ENCODE assay signal across 33 cellular contexts in genomic region chr1:32917521-32917920, GRCh38. TPM values are rescaled to one million over a fixed set of nuclear protein-coding genes. Genes with fewer than 3 reads are reported as not detected.
A peak's percentile ranks its signal among the peaks of the same experiment; 100 is the strongest.
DNase-seq lines count a peak whose midpoint lies in the region; ATAC-seq and TF ChIP-seq lines count a peak whose summit lies in the region.
"Had no signal": no experiment of that assay in that cellular context is flagged by ENCODE, and none has a peak within 500 bp of the region (broad histone marks: within the 10 kb centered on the region; RNA-seq: fewer than 3 reads in every experiment).

No MANE protein-coding gene starts in this region.

- no peaks in the 10 kb centered on the region for H3K9me2 ChIP-seq in Loucy (replicated peaks; ENCODE audit: low read depth, low read length)

- H4K20me1 ChIP-seq in Loucy (ENCODE audit: insufficient read depth, low read length, poor library complexity, severe bottlenecking): no peaks in the 10 kb centered on the region

- ATAC-seq in stimulated activated effector memory CD8-positive, alpha-beta T cell treated with anti-CD3 and anti-CD28 coated beads, Interleukin-12 subunit alpha, Interleukin-12 subunit beta, amount 100 ng/mL, for 72 hours: peak; percentile 70
- ATAC-seq in HG03565 (IDR thresholded peaks at IDR 0.05; ENCODE audit: unreplicated experiment): no peak
- ATAC-seq: pancreas; stimulated activated naive B cell treated with anti-CD40 and anti-IgM and Interleukin-4, amounts not matched to agents 10 μg/mL and 1 μg/mL and 100 μg/mL, for 72 hours had no signal

- no peak overlapping the region for H3K27ac ChIP-seq in ovary
- H3K27ac ChIP-seq: coronary artery, epithelial cell of prostate, hepatocyte, pancreas, SJCRH30, WERI-Rb-1 had no signal

- no peak for TF ChIP-seq EP300 in ovary (IDR thresholded peaks at IDR 0.05)

- no peaks in the 10 kb centered on the region for H3K79me2 ChIP-seq in Loucy (ENCODE audit: insufficient read depth, low read length)
- H3K79me2 ChIP-seq: hepatocyte had no signal

- no peak overlapping the region for H3K9ac ChIP-seq in Loucy (ENCODE audit: low read depth, low read length, poor library complexity, severe bottlenecking)

- no peaks in the 10 kb centered on the region for H3K36me3 Mint-ChIP-seq in activated CD4-positive, alpha-beta T cell treated with anti-CD3 and anti-CD28 coated beads, Interleukin-2, amount 10 ng/mL, durations not matched to agents 24 days and 14 days (ENCODE audit: low read depth)
- no peaks in the 10 kb centered on the region for H3K36me3 Mint-ChIP-seq in activated T-helper 2 cell treated with anti-CD3 and anti-CD28 coated beads, Interferon-gamma antibody, Interleukin-2, Interleukin-4, amounts not matched to agents 10 μg/mL and 5 μg/mL and 100 μg/mL, durations not matched to agents 14 hours and 24 hours and 36 hours (ENCODE audit: low read depth)
- H3K36me3 Mint-ChIP-seq in stimulated activated effector memory CD8-positive, alpha-beta T cell treated with anti-CD3 and anti-CD28 coated beads, Interleukin-12 subunit alpha, Interleukin-12 subunit beta, amount 100 ng/mL, for 72 hours: no peaks in the 10 kb centered on the region
- H3K36me3 Mint-ChIP-seq: CD14-positive monocyte; stimulated activated naive B cell treated with anti-CD40 and anti-IgM and Interleukin-4, amounts not matched to agents 10 μg/mL and 1 μg/mL and 100 μg/mL, for 72 hours had no signal

- peaks cover 29% of the 10 kb centered on the region for H3K27me3 Mint-ChIP-seq in activated CD4-positive, alpha-beta T cell treated with anti-CD3 and anti-CD28 coated beads, Interleukin-2, amount 10 ng/mL, durations not matched to agents 24 days and 14 days
- peaks cover 17% of the 10 kb centered on the region for H3K27me3 Mint-ChIP-seq in activated T-helper 2 cell treated with anti-CD3 and anti-CD28 coated beads, Interferon-gamma antibody, Interleukin-2, Interleukin-4, amounts not matched to agents 10 μg/mL and 5 μg/mL and 100 μg/mL, durations not matched to agents 14 hours and 24 hours and 36 hours (ENCODE audit: low read depth)

- peaks cover 63% of the 10 kb centered on the region for H3K27me3 ChIP-seq in Loucy (ENCODE audit: insufficient read depth, low read length, poor library complexity, severe bottlenecking)
- H3K27me3 ChIP-seq in ovary: no peaks in the 10 kb centered on the region
- H3K27me3 ChIP-seq: hepatocyte, pancreas, SJCRH30 had no signal

- H3K36me3 ChIP-seq in Loucy (ENCODE audit: insufficient read depth, low read length) (no peaks in the 10 kb centered on the region), ovary (no peaks in the 10 kb centered on the region)
- H3K36me3 ChIP-seq: pancreas, SJCRH30, WERI-Rb-1 had no signal

- 71 to 81% (median 76%) methylated on average over 7 of the region's 7 CpGs for WGBS in ovary, 3 donors

- intact Hi-C loops in activated CD4-positive, alpha-beta T cell treated with anti-CD3 and anti-CD28 coated beads, Interleukin-2, amount 10 ng/mL, durations not matched to agents 24 days and 14 days (cut with micrococcal nuclease): no loop called here
- intact Hi-C loops in activated T-helper 2 cell treated with anti-CD3 and anti-CD28 coated beads, Interferon-gamma antibody, Interleukin-2, Interleukin-4, amounts not matched to agents 10 μg/mL and 5 μg/mL and 100 μg/mL, durations not matched to agents 14 hours and 24 hours and 36 hours (cut with micrococcal nuclease): no loop called here
- intact Hi-C loops in ovary (cut with DNase I): no loop called here

- H2AFZ ChIP-seq in Loucy (ENCODE audit: low read length): no peak overlapping the region
- H2AFZ ChIP-seq: hepatocyte had no signal

- no peak overlapping the region for H3K4me3 ChIP-seq in Loucy (ENCODE audit: low read length, poor library complexity, severe bottlenecking)
- no peak overlapping the region for H3K4me3 ChIP-seq in ovary
- H3K4me3 ChIP-seq: coronary artery, hepatocyte, lung, pancreas, SJCRH30 had no signal

- peaks cover 14% of the 10 kb centered on the region for H3K4me1 Mint-ChIP-seq in activated CD4-positive, alpha-beta T cell treated with anti-CD3 and anti-CD28 coated beads, Interleukin-2, amount 10 ng/mL, durations not matched to agents 24 days and 14 days
- H3K4me1 Mint-ChIP-seq in activated T-helper 2 cell treated with anti-CD3 and anti-CD28 coated beads, Interferon-gamma antibody, Interleukin-2, Interleukin-4, amounts not matched to agents 10 μg/mL and 5 μg/mL and 100 μg/mL, durations not matched to agents 14 hours and 24 hours and 36 hours (ENCODE audit: low read depth): peaks cover 14% of the 10 kb centered on the region
- peaks cover 16% of the 10 kb centered on the region for H3K4me1 Mint-ChIP-seq in stimulated activated effector memory CD8-positive, alpha-beta T cell treated with anti-CD3 and anti-CD28 coated beads, Interleukin-12 subunit alpha, Interleukin-12 subunit beta, amount 100 ng/mL, for 72 hours
- H3K4me1 Mint-ChIP-seq: stimulated activated naive B cell treated with anti-CD40 and anti-IgM and Interleukin-4, amounts not matched to agents 10 μg/mL and 1 μg/mL and 100 μg/mL, for 72 hours had no signal

- H3F3A ChIP-seq in Loucy (ENCODE audit: low read depth): no peaks in the 10 kb centered on the region

- H3K4me3 Mint-ChIP-seq in activated CD4-positive, alpha-beta T cell treated with anti-CD3 and anti-CD28 coated beads, Interleukin-2, amount 10 ng/mL, durations not matched to agents 24 days and 14 days: no peak overlapping the region
- no peak overlapping the region for H3K4me3 Mint-ChIP-seq in activated T-helper 2 cell treated with anti-CD3 and anti-CD28 coated beads, Interferon-gamma antibody, Interleukin-2, Interleukin-4, amounts not matched to agents 10 μg/mL and 5 μg/mL and 100 μg/mL, durations not matched to agents 14 hours and 24 hours and 36 hours (ENCODE audit: low read depth)
- no peak overlapping the region for H3K4me3 Mint-ChIP-seq in stimulated activated effector memory CD8-positive, alpha-beta T cell treated with anti-CD3 and anti-CD28 coated beads, Interleukin-12 subunit alpha, Interleukin-12 subunit beta, amount 100 ng/mL, for 72 hours
- H3K4me3 Mint-ChIP-seq: stimulated activated naive B cell treated with anti-CD40 and anti-IgM and Interleukin-4, amounts not matched to agents 10 μg/mL and 1 μg/mL and 100 μg/mL, for 72 hours had no signal

- no peak overlapping the region for H3K4me2 ChIP-seq in Loucy (ENCODE audit: low read depth, low read length, poor library complexity, severe bottlenecking)
- H3K4me2 ChIP-seq: hepatocyte had no signal

- H3K4me1 ChIP-seq in Loucy (ENCODE audit: insufficient read depth, low read length, poor library complexity, severe bottlenecking) (no peaks in the 10 kb centered on the region), ovary (ENCODE audit: insufficient read depth) (no peaks in the 10 kb centered on the region)
- H3K4me1 ChIP-seq: pancreas had no signal

- no peak for TF ChIP-seq POLR2A in ovary (IDR thresholded peaks at IDR 0.05)

- no peak overlapping the region for H3K27ac Mint-ChIP-seq in activated CD4-positive, alpha-beta T cell treated with anti-CD3 and anti-CD28 coated beads, Interleukin-2, amount 10 ng/mL, durations not matched to agents 24 days and 14 days
- H3K27ac Mint-ChIP-seq in activated T-helper 2 cell treated with anti-CD3 and anti-CD28 coated beads, Interferon-gamma antibody, Interleukin-2, Interleukin-4, amounts not matched to agents 10 μg/mL and 5 μg/mL and 100 μg/mL, durations not matched to agents 14 hours and 24 hours and 36 hours: no peak overlapping the region
- H3K27ac Mint-ChIP-seq in stimulated activated effector memory CD8-positive, alpha-beta T cell treated with anti-CD3 and anti-CD28 coated beads, Interleukin-12 subunit alpha, Interleukin-12 subunit beta, amount 100 ng/mL, for 72 hours: no peak overlapping the region
- H3K27ac Mint-ChIP-seq: CD14-positive monocyte; stimulated activated naive B cell treated with anti-CD40 and anti-IgM and Interleukin-4, amounts not matched to agents 10 μg/mL and 1 μg/mL and 100 μg/mL, for 72 hours had no signal

- H3K9me3 ChIP-seq in Loucy (ENCODE audit: insufficient read depth, low read depth, low read length) (no peaks in the 10 kb centered on the region), ovary (no peaks in the 10 kb centered on the region)
- H3K9me3 ChIP-seq: pancreas had no signal

- DNase-seq in activated CD4-positive, alpha-beta T cell treated with anti-CD3 and anti-CD28 coated beads, Interleukin-2, amount 10 ng/mL, durations not matched to agents 24 days and 14 days: peak; percentile 77
- no peak for DNase-seq in activated CD4-positive, alpha-beta T cell treated with anti-CD3 and anti-CD28 coated beads, Interleukin-2, amount 50 U/mL, for 1 hour
- peak; percentile 18 for DNase-seq in activated T-helper 2 cell treated with anti-CD3 and anti-CD28 coated beads, Interferon-gamma antibody, Interleukin-2, Interleukin-4, amounts not matched to agents 10 μg/mL and 5 μg/mL and 100 μg/mL, durations not matched to agents 14 hours and 24 hours and 36 hours (ENCODE audit: low spot score)
- no peak for DNase-seq in stimulated activated effector memory CD8-positive, alpha-beta T cell treated with anti-CD3 and anti-CD28 coated beads, Interleukin-12 subunit alpha, Interleukin-12 subunit beta, amount 100 ng/mL, for 72 hours (ENCODE audit: low spot score in 2 of 2)
- DNase-seq in ovary (no peak), CD1c-positive myeloid dendritic cell (ENCODE audit: extremely low spot score) (no peak)
- DNase-seq: 8988T; activated CD4-positive, alpha-beta T cell treated with anti-CD3 and anti-CD28 coated beads for 4 hours; activated CD8-positive, alpha-beta memory T cell treated with anti-CD3 and anti-CD28 coated beads, Interleukin-2, amount 50 U/mL, for 4 hours; activated effector memory CD4-positive, alpha-beta T cell treated with Interleukin-2 at 50 U/mL for 16 hours; Calu3; caudate nucleus; DMS79 treated with DMSO at 0.1 percent for 48 hours; effector CD8-positive, alpha-beta T cell; KBM-7; NCI-H1105; NCI-H2029; pancreas; stimulated activated naive B cell treated with anti-CD40 and anti-IgM and Interleukin-4, amounts not matched to agents 10 μg/mL and 1 μg/mL and 100 μg/mL, for 72 hours; WERI-Rb-1 had no signal

- TF ChIP-seq CTCF in Loucy (conservative IDR thresholded peaks at IDR 0.05; ENCODE audit: low read length) (0 out of 2 replicates have a peak, but pooled peaks have one; percentile 11), ovary (IDR thresholded peaks at IDR 0.05) (no peak)

- no peaks in the 10 kb centered on the region for H3K9me3 Mint-ChIP-seq in activated CD4-positive, alpha-beta T cell treated with anti-CD3 and anti-CD28 coated beads, Interleukin-2, amount 10 ng/mL, durations not matched to agents 24 days and 14 days
- H3K9me3 Mint-ChIP-seq in activated T-helper 2 cell treated with anti-CD3 and anti-CD28 coated beads, Interferon-gamma antibody, Interleukin-2, Interleukin-4, amounts not matched to agents 10 μg/mL and 5 μg/mL and 100 μg/mL, durations not matched to agents 14 hours and 24 hours and 36 hours: no peaks in the 10 kb centered on the region
- no peaks in the 10 kb centered on the region for H3K9me3 Mint-ChIP-seq in stimulated activated effector memory CD8-positive, alpha-beta T cell treated with anti-CD3 and anti-CD28 coated beads, Interleukin-12 subunit alpha, Interleukin-12 subunit beta, amount 100 ng/mL, for 72 hours
- H3K9me3 Mint-ChIP-seq: stimulated activated naive B cell treated with anti-CD40 and anti-IgM and Interleukin-4, amounts not matched to agents 10 μg/mL and 1 μg/mL and 100 μg/mL, for 72 hours had no signal

RNA-seq across cellular contexts. Expression of gene TMEM54, which starts 16.3 kb away (rescaled TPM):
- 0.89 and 1.4 TPM in 2 replicates for total RNA-seq in activated CD4-positive, alpha-beta T cell treated with anti-CD3 and anti-CD28 coated beads, Interleukin-2, amount 10 ng/mL, durations not matched to agents 24 days and 14 days
- total RNA-seq in activated T-helper 2 cell treated with anti-CD3 and anti-CD28 coated beads, Interferon-gamma antibody, Interleukin-2, Interleukin-4, amounts not matched to agents 10 μg/mL and 5 μg/mL and 100 μg/mL, durations not matched to agents 14 hours and 24 hours and 36 hours: 0.66 and 1.5 TPM in 2 replicates
- total RNA-seq in ovary: 10 to 100 TPM; 13.5 to 64.0 (median 23.9) TPM
- 10 to 100 TPM in 1 of 2 donors, under 1 TPM in 1; 0.85 to 23.3 TPM for polyA plus RNA-seq in ovary
- polyA plus RNA-seq: CD14-positive monocyte, neural cell had no signal

RNA-seq across cellular contexts. Expression of gene HPCA, which starts 31.2 kb away (rescaled TPM):
- total RNA-seq in activated CD4-positive, alpha-beta T cell treated with anti-CD3 and anti-CD28 coated beads, Interleukin-2, amount 10 ng/mL, durations not matched to agents 24 days and 14 days: not detected in 2 replicates
- 0.62 TPM in 1 of 2 replicates, not detected in the other for total RNA-seq in activated T-helper 2 cell treated with anti-CD3 and anti-CD28 coated beads, Interferon-gamma antibody, Interleukin-2, Interleukin-4, amounts not matched to agents 10 μg/mL and 5 μg/mL and 100 μg/mL, durations not matched to agents 14 hours and 24 hours and 36 hours
- 1 to 10 TPM in 1 of 7 donors, under 1 TPM in 5, not detected in 1; 0.37 to 1.0 (median 0.68) TPM for total RNA-seq in ovary
- under 1 TPM; 0.23 to 0.81 TPM for polyA plus RNA-seq in ovary
- total RNA-seq: Calu3, H4, hepatocyte, HT1080, MCF 10A, RPMI7951, SJCRH30 had no signal
- polyA plus RNA-seq: CD14-positive monocyte had no signal

RNA-seq across cellular contexts. Expression of gene FNDC5, which starts 46.8 kb away (rescaled TPM):
- not detected in 2 replicates for total RNA-seq in activated CD4-positive, alpha-beta T cell treated with anti-CD3 and anti-CD28 coated beads, Interleukin-2, amount 10 ng/mL, durations not matched to agents 24 days and 14 days
- total RNA-seq in activated T-helper 2 cell treated with anti-CD3 and anti-CD28 coated beads, Interferon-gamma antibody, Interleukin-2, Interleukin-4, amounts not matched to agents 10 μg/mL and 5 μg/mL and 100 μg/mL, durations not matched to agents 14 hours and 24 hours and 36 hours: not detected in 2 replicates
- 10 to 100 TPM in 4 of 7 donors, 1 to 10 TPM in 3; 4.2 to 25.4 (median 12.1) TPM for total RNA-seq in ovary
- 10 to 100 TPM in 1 of 2 donors, 1 to 10 TPM in 1; 8.2 to 15.6 TPM for polyA plus RNA-seq in ovary
- total RNA-seq: Calu3, MCF 10A had no signal
- polyA plus RNA-seq: CD14-positive monocyte had no signal

RNA-seq across cellular contexts. Expression of gene RNF19B, which starts 47.1 kb away (rescaled TPM):
- total RNA-seq in activated CD4-positive, alpha-beta T cell treated with anti-CD3 and anti-CD28 coated beads, Interleukin-2, amount 10 ng/mL, durations not matched to agents 24 days and 14 days: 44.5 and 46.8 TPM in 2 replicates
- 50.4 and 52.5 TPM in 2 replicates for total RNA-seq in activated T-helper 2 cell treated with anti-CD3 and anti-CD28 coated beads, Interferon-gamma antibody, Interleukin-2, Interleukin-4, amounts not matched to agents 10 μg/mL and 5 μg/mL and 100 μg/mL, durations not matched to agents 14 hours and 24 hours and 36 hours
- total RNA-seq in ovary: 10 to 100 TPM; 13.2 to 38.0 (median 15.0) TPM
- 10 to 100 TPM; 11.2 to 18.9 TPM for polyA plus RNA-seq in ovary

Comparison
In these comparisons a context has a peak if more than half of its experiments do, and no peak if none do; other contexts are left out.
1. DNase-seq: peak in activated CD4-positive, alpha-beta T cell treated with anti-CD3 and anti-CD28 coated beads, Interleukin-2, amount 10 ng/mL, durations not matched to agents 24 days and 14 days (single experiment) and activated T-helper 2 cell treated with anti-CD3 and anti-CD28 coated beads, Interferon-gamma antibody, Interleukin-2, Interleukin-4, amounts not matched to agents 10 μg/mL and 5 μg/mL and 100 μg/mL, durations not matched to agents 14 hours and 24 hours and 36 hours (single experiment); none in activated CD4-positive, alpha-beta T cell treated with anti-CD3 and anti-CD28 coated beads, Interleukin-2, amount 50 U/mL, for 1 hour (single experiment), stimulated activated effector memory CD8-positive, alpha-beta T cell treated with anti-CD3 and anti-CD28 coated beads, Interleukin-12 subunit alpha, Interleukin-12 subunit beta, amount 100 ng/mL, for 72 hours (0 of 2), ovary (0 of 5) and CD1c-positive myeloid dendritic cell (single experiment).